ENCODE assay signal across 24 cellular contexts in the genomic region with DNA sequence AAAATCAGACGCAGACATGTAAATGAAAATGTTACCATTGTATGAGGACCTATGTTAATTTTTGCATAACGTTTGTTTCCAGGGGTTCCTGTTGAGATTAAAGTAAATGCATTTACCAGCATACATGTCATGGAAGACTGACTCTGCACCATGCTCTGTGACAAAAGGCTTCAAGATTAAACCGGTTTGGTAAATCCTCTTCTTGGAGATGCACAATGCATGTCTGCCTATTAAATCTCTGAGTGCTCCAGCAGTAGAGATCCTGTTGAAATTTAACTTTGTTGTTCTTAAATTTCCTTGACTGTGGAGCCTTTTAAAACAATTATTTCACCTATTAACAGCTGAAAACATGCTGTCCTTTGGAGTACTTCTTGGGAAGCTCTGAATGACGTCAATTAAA. TPM values are rescaled to one million over a fixed set of nuclear protein-coding genes. Genes with fewer than 3 reads are reported as not detected.
DNase-seq lines count a peak whose midpoint lies in the region; ATAC-seq and TF ChIP-seq lines count a peak whose summit lies in the region.
"Had no signal": no experiment of that assay in that cellular context is flagged by ENCODE, and none has a peak within 500 bp of the region (broad histone marks: within the 10 kb centered on the region; RNA-seq: fewer than 3 reads in every experiment).

No MANE protein-coding gene starts in this region.

- ATAC-seq in HG03521 (IDR thresholded peaks at IDR 0.05; ENCODE audit: unreplicated experiment) (no peak), body of pancreas (no peak)
- ATAC-seq: A549, HCT116, K562, Right ventricle myocardium inferior, SK-N-SH treated with all-trans-retinoic acid at 6 μM for 48 hours had no signal

- H3K9me3 ChIP-seq in neuron (ENCODE audit: low read length) = no peaks in the 10 kb centered on the region
- no peaks in the 10 kb centered on the region for H3K9me3 ChIP-seq in body of pancreas
- H3K9me3 ChIP-seq: SJCRH30 had no signal

- TF ChIP-seq POLR2A in body of pancreas (IDR thresholded peaks at IDR 0.05) = no peak

- DNase-seq in DMS53 treated with DMSO at 0.1 percent for 48 hours (lab: John Stamatoyannopoulos, UW; ENCODE audit: unreplicated experiment) (peak; percentile 65), NCI-H187 treated with DMSO at 0.1 percent for 48 hours (lab: John Stamatoyannopoulos, UW) (peak; percentile 48), NCI-H526 (lab: John Stamatoyannopoulos, UW) (peak; percentile 44 to 62), HUDEP-2 (lab: John Stamatoyannopoulos, UW; ENCODE audit: unreplicated experiment in 76 of 76) (no peak), body of pancreas (no peak)
- DNase-seq: AML-193; C1 segment of cervical spinal cord; CD4-positive, alpha-beta memory T cell; COR-L47; MV-4-11; NCI-H1105; NCI-H146; NCI-H2029; NCI-H446 treated with DMSO at 0.1 percent for 48 hours; PC-9; SJCRH30; T-helper 2 cell had no signal

- TF ChIP-seq CTCF in body of pancreas (IDR thresholded peaks at IDR 0.05) = no peak

- peak overlapping the region; percentile 71 for H2AFZ ChIP-seq in neuron (ENCODE audit: low read depth, low read length)
- H2AFZ ChIP-seq: PC-9 had no signal

- H3K36me3 ChIP-seq in neuron (ENCODE audit: insufficient read depth, low read length) (no peaks in the 10 kb centered on the region), body of pancreas (replicated peaks in 1 of 2; ENCODE audit: insufficient read depth in 1 of 2, low read depth in 2 of 2) (no peaks in the 10 kb centered on the region)
- H3K36me3 ChIP-seq: SJCRH30 had no signal

- H3K27me3 ChIP-seq in neuron (ENCODE audit: insufficient read depth, low read length) = no peaks in the 10 kb centered on the region
- no peaks in the 10 kb centered on the region for H3K27me3 ChIP-seq in body of pancreas
- H3K27me3 ChIP-seq: SJCRH30 had no signal

- 69 to 77% methylated on average over 4 of the region's 4 CpGs for WGBS in body of pancreas, 2 donors

- H3K4me1 ChIP-seq in neuron (ENCODE audit: insufficient read depth, low read length) (peaks cover 4% of the 10 kb centered on the region), body of pancreas (no peaks in the 10 kb centered on the region)
- H3K4me1 ChIP-seq: A549, SJCRH30 had no signal

- intact Hi-C loops in body of pancreas (cut with DNase I) = no loop called here

- no peak overlapping the region for H3K27ac ChIP-seq in body of pancreas
- H3K27ac ChIP-seq: A549, PC-9, SJCRH30 had no signal

- H3K4me3 ChIP-seq in neuron (ENCODE audit: low read length) = no peak overlapping the region
- H3K4me3 ChIP-seq in body of pancreas = no peak overlapping the region
- H3K4me3 ChIP-seq: A549, K562, PC-9, SJCRH30 had no signal

RNA-seq across cellular contexts. Expression of a gene that starts 36.6 kb away (rescaled TPM):
- total RNA-seq in body of pancreas = 1 to 10 TPM; 4.0 to 4.9 TPM

Comparison
In these comparisons a context has a peak if more than half of its experiments do, and no peak if none do; other contexts are left out.
1. DNase-seq: peak in DMS53 treated with DMSO at 0.1 percent for 48 hours (single experiment), NCI-H187 treated with DMSO at 0.1 percent for 48 hours (single experiment) and NCI-H526 (2 of 2); none in HUDEP-2 (0 of 76) and body of pancreas (0 of 4).